ENCODE assay signal across 14 cellular contexts in the genomic region with DNA sequence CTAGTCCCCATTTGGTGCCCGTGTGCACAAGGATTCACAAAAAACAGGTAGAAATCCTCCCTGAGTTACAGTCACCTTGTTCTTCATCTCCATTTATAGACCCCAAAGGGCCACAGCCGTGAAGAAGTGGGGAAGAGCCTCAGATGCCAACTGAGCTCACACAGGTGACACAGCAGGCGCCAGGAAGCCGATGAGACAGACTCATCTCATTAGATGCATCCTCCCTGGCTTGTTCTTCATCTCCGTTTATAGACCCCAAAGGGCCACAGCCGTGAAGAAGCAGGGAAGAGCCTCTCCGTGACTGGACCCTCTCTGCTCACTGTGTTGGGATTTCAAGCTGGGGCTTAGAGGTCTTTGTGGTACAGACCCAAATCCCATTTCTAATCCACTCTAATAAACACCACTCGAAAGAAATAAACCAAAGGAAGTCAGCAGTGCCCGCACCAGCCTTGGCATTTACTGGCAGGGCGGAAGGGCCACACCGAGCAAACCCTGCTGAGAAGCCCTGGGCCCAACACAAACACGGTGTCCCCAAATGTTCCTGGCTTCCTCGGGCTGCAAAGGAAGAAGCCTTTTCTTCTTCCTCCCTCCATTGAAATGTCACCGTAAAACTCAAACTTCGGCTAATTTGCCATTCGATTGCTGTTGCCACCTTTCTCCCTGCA. TPM values are rescaled to one million over a fixed set of nuclear protein-coding genes. Genes with fewer than 3 reads are reported as not detected.
"Had no signal": no experiment of that assay in that cellular context is flagged by ENCODE, and none has a peak within 500 bp of the region (broad histone marks: within the 10 kb centered on the region; RNA-seq: fewer than 3 reads in every experiment).

No MANE protein-coding gene starts in this region.

- H3K27me3 Mint-ChIP-seq: activated naive CD8-positive, alpha-beta T cell treated with anti-CD3 and anti-CD28 coated beads, Interleukin-2, amount 50 U/mL, for 24 hours; natural killer cell treated with Interleukin-12 subunit alpha and Interleukin-12 subunit beta and Interleukin-15 and Interleukin-18, amount 100 ng/mL, for 72 hours had no signal

- H3K27ac ChIP-seq: colonic mucosa, esophagus muscularis mucosa, psoas muscle, transverse colon had no signal

- H3K9me3 ChIP-seq: colonic mucosa, esophagus muscularis mucosa, psoas muscle, transverse colon had no signal

- DNase-seq: activated CD4-positive, alpha-beta T cell treated with anti-CD3 and anti-CD28 coated beads, Interleukin-2, amount 50 U/mL, for 1 hour; activated naive CD4-positive, alpha-beta T cell; activated naive CD8-positive, alpha-beta T cell treated with anti-CD3 and anti-CD28 coated beads, Interleukin-2, amount 50 U/mL, for 24 hours; activated T-cell treated with anti-CD3 and anti-CD28 coated beads for 4 hours; colonic mucosa; stimulated activated CD4-positive, alpha-beta T cell treated with anti-CD3 and anti-CD28 coated beads, Interleukin-2, amount 100 ng/mL, for 48 hours; stimulated activated naive CD4-positive, alpha-beta T cell had no signal

- ATAC-seq: activated naive CD8-positive, alpha-beta T cell treated with anti-CD3 and anti-CD28 coated beads, Interleukin-2, amount 50 U/mL, for 24 hours; natural killer cell treated with Interleukin-12 subunit alpha and Interleukin-12 subunit beta and Interleukin-15 and Interleukin-18, amount 100 ng/mL, for 72 hours had no signal

- H3K27me3 ChIP-seq: colonic mucosa, transverse colon had no signal

- H3K4me3 ChIP-seq: colonic mucosa, esophagus muscularis mucosa, psoas muscle, transverse colon had no signal

- H3K36me3 Mint-ChIP-seq: natural killer cell treated with Interleukin-12 subunit alpha and Interleukin-12 subunit beta and Interleukin-15 and Interleukin-18, amount 100 ng/mL, for 72 hours had no signal

- H3K4me3 Mint-ChIP-seq: activated naive CD8-positive, alpha-beta T cell treated with anti-CD3 and anti-CD28 coated beads, Interleukin-2, amount 50 U/mL, for 24 hours; natural killer cell treated with Interleukin-12 subunit alpha and Interleukin-12 subunit beta and Interleukin-15 and Interleukin-18, amount 100 ng/mL, for 72 hours; T-helper 2 cell treated with Interferon-gamma antibody and Interleukin-4, amounts not matched to agents 5 μg/mL and 100 μg/mL, for 36 hours had no signal

- H3K4me1 ChIP-seq: colonic mucosa, psoas muscle, transverse colon had no signal

- H3K27ac Mint-ChIP-seq: activated naive CD8-positive, alpha-beta T cell treated with anti-CD3 and anti-CD28 coated beads, Interleukin-2, amount 50 U/mL, for 24 hours; natural killer cell treated with Interleukin-12 subunit alpha and Interleukin-12 subunit beta and Interleukin-15 and Interleukin-18, amount 100 ng/mL, for 72 hours; T-helper 2 cell treated with Interferon-gamma antibody and Interleukin-4, amounts not matched to agents 5 μg/mL and 100 μg/mL, for 36 hours had no signal

- H3K36me3 ChIP-seq: colonic mucosa, esophagus muscularis mucosa, transverse colon had no signal

- H3K4me1 Mint-ChIP-seq: activated naive CD8-positive, alpha-beta T cell treated with anti-CD3 and anti-CD28 coated beads, Interleukin-2, amount 50 U/mL, for 24 hours had no signal

- H3K9me3 Mint-ChIP-seq: activated naive CD8-positive, alpha-beta T cell treated with anti-CD3 and anti-CD28 coated beads, Interleukin-2, amount 50 U/mL, for 24 hours; natural killer cell treated with Interleukin-12 subunit alpha and Interleukin-12 subunit beta and Interleukin-15 and Interleukin-18, amount 100 ng/mL, for 72 hours; T-helper 2 cell treated with Interferon-gamma antibody and Interleukin-4, amounts not matched to agents 5 μg/mL and 100 μg/mL, for 36 hours had no signal

RNA-seq across cellular contexts. Expression of a gene that starts 44.8 kb away (rescaled TPM):
- total RNA-seq: osteoblast had no signal
- polyA plus RNA-seq: keratinocyte had no signal
